In genomic region chr10:124739119-124739921, GRCh38 we compare ENCODE assay signal across 8 cellular contexts. TPM values are rescaled to one million over a fixed set of nuclear protein-coding genes. Genes with fewer than 3 reads are reported as not detected.
DNase-seq lines count a peak whose midpoint lies in the region; ATAC-seq, FAIRE-seq and TF ChIP-seq lines count a peak whose summit lies in the region.

No MANE protein-coding gene starts in this region.

- SMC1A ChIA-PET in GM12878 (lab: Charles Lee; ENCODE audit: uncharacterized antibody, unreplicated experiment): interaction anchor here (1.5 to 8.0 kb wide), 7 partner anchors 10 to 91 kb away, joined by 3 to 351 read pairs (median 56); no protein-coding TSS in a partner anchor

- TSS peak; percentile 30 for BruUV-seq in GM12878 (replicated peaks; lab: Mats Ljungman, UMichigan)

- peaks cover 0 to 1% of the 10 kb centered on the region in 2 experiments; a peak in 1 of 4 replicates for H3K36me3 ChIP-seq in GM12878 (ENCODE audit: control insufficient read depth in 2 of 2, insufficient read depth in 2 of 2, low read length in 1 of 2)
- H3K36me3 ChIP-seq in mesendoderm (ENCODE audit: control insufficient read depth, insufficient read depth, low read length): no peaks in the 10 kb centered on the region
- no peaks in the 10 kb centered on the region for H3K36me3 ChIP-seq in thyroid gland

- peak overlapping the region; percentile 87 for H3K27ac Mint-ChIP-seq in activated CD8-positive, alpha-beta memory T cell treated with anti-CD3 and anti-CD28 coated beads, Interleukin-2, amount 10 ng/mL, durations not matched to agents 7 days and 5 days

- no peak overlapping the region for H2AK5ac ChIP-seq in mesendoderm (ENCODE audit: low read length)

- peak overlapping the region; percentile 37 for H3K56ac ChIP-seq in mesendoderm (ENCODE audit: low read length)

- no peak overlapping the region for H3K27ac ChIP-seq in GM12878 (ENCODE audit: control insufficient read depth, insufficient read depth)
- H3K27ac ChIP-seq in mesendoderm (ENCODE audit: low read depth, low read length): no peak overlapping the region
- H3K27ac ChIP-seq in thyroid gland: peak overlapping the region; percentile 89 to 98 (median 93)

- H3K4me1 Mint-ChIP-seq in activated CD8-positive, alpha-beta memory T cell treated with anti-CD3 and anti-CD28 coated beads, Interleukin-2, amount 10 ng/mL, durations not matched to agents 7 days and 5 days: peaks cover 82% of the 10 kb centered on the region

- no peak overlapping the region for H4K8ac ChIP-seq in mesendoderm (ENCODE audit: low read depth, low read length)

- H3K9me3 ChIP-seq in GM12878 (replicated peaks; ENCODE audit: control insufficient read depth, insufficient read depth, low read length): no peaks in the 10 kb centered on the region
- H3K9me3 ChIP-seq in thyroid gland: no peaks in the 10 kb centered on the region

- DNase-seq in activated CD8-positive, alpha-beta memory T cell treated with anti-CD3 and anti-CD28 coated beads, Interleukin-2, amount 10 ng/mL, durations not matched to agents 7 days and 5 days: no peak
- no peak for DNase-seq in activated CD8-positive, alpha-beta memory T cell treated with anti-CD3 and anti-CD28 coated beads, Interleukin-2, amount 50 U/mL, for 4 hours
- DNase-seq in GM12878 (ENCODE audit: low read depth, low spot score) (no peak), mesendoderm (peak; percentile 49), thyroid gland (no peak), NCI-H526 treated with DMSO at 0.1 percent for 48 hours (lab: John Stamatoyannopoulos, UW) (no peak)

- no peaks in the 10 kb centered on the region for H3K9me3 Mint-ChIP-seq in activated CD8-positive, alpha-beta memory T cell treated with anti-CD3 and anti-CD28 coated beads, Interleukin-2, amount 10 ng/mL, durations not matched to agents 7 days and 5 days (ENCODE audit: low read depth)

- CTCF ChIA-PET in activated CD8-positive, alpha-beta memory T cell treated with anti-CD3 and anti-CD28 coated beads, Interleukin-2, amount 10 ng/mL, durations not matched to agents 7 days and 5 days (lab: Charles Lee): interaction anchor here (0.8 to 5.1 kb wide), 13 partner anchors 10 to 209 kb away, joined by 3 to 92 read pairs (median 25); no protein-coding TSS in a partner anchor
- CTCF ChIA-PET in GM12878 (lab: Yijun Ruan, JAX): interaction anchor here (2.1 to 4.9 kb wide), 11 partner anchors 10 to 200 kb away, joined by 9 to 319 read pairs (median 44); no protein-coding TSS in a partner anchor

- H3K79me2 ChIP-seq in GM12878 (ENCODE audit: control insufficient read depth, insufficient read depth, low read length) (peaks cover 54% of the 10 kb centered on the region), mesendoderm (ENCODE audit: control insufficient read depth, insufficient read depth, low read length) (peaks cover 24% of the 10 kb centered on the region)

- 39% methylated on average over 13 of the region's 13 CpGs for WGBS in GM12878 (ENCODE audit: insufficient coverage, insufficient replicate concordance, low lambda C conversion rate, missing lambda C conversion rate)
- no CpG with 5 or more reads among the region's 13 CpGs for WGBS in mesendoderm (ENCODE audit: extremely low coverage, insufficient coverage, low lambda C conversion rate)
- 69 to 71% methylated on average over 13 of the region's 13 CpGs for WGBS in thyroid gland, 2 donors

- H3K9ac ChIP-seq in GM12878 (ENCODE audit: control insufficient read depth, insufficient read depth, low read length) (0 out of 2 replicates have a peak overlapping the region, but pooled peaks have one; percentile 2), mesendoderm (ENCODE audit: low read length) (peak overlapping the region; percentile 27)

- no peaks in the 10 kb centered on the region; the same call in 1 of the 2 replicates for H4K20me1 ChIP-seq in GM12878 (ENCODE audit: control insufficient read depth, insufficient read depth)

- no peak overlapping the region for H2BK5ac ChIP-seq in mesendoderm (ENCODE audit: low read length)

- no peak overlapping the region for H2BK120ac ChIP-seq in mesendoderm (ENCODE audit: low read depth, low read length)

- RAD21 ChIA-PET in GM12878 (lab: Charles Lee; ENCODE audit: unreplicated experiment): interaction anchor here (1.3 to 8.2 kb wide), 12 partner anchors 9 to 125 kb away, joined by 3 to 360 read pairs (median 18); partner anchors contain the start of gene EEF1AKMT2

- no peak for TF ChIP-seq EP300 in GM12878 (IDR thresholded peaks at IDR 0.05; ENCODE audit: borderline replicate concordance in 1 of 2, control insufficient read depth in 1 of 2, low read depth in 2 of 2, low read length in 2 of 2)

- in situ Hi-C loops in GM12878 (cut with MboI): no loop called here

- H3K27me3 ChIP-seq in GM12878 (replicated peaks in 1 of 2; ENCODE audit: control insufficient read depth in 2 of 2, insufficient read depth in 2 of 2, low read length in 1 of 2) (no peaks in the 10 kb centered on the region), mesendoderm (ENCODE audit: insufficient read depth, low read length, poor library complexity) (no peaks in the 10 kb centered on the region), thyroid gland (no peaks in the 10 kb centered on the region)

- H4K5ac ChIP-seq in mesendoderm (ENCODE audit: low read length): no peak overlapping the region

- H3K4ac ChIP-seq in mesendoderm (ENCODE audit: low read depth, low read length): no peak overlapping the region

- H3K27me3 Mint-ChIP-seq in activated CD8-positive, alpha-beta memory T cell treated with anti-CD3 and anti-CD28 coated beads, Interleukin-2, amount 10 ng/mL, durations not matched to agents 7 days and 5 days: peaks cover 2% of the 10 kb centered on the region

- peaks cover 23% of the 10 kb centered on the region for H3K79me1 ChIP-seq in mesendoderm (ENCODE audit: low read length)

- no peak overlapping the region for H2BK15ac ChIP-seq in mesendoderm (replicated peaks; ENCODE audit: low read depth)

- no peak for TF ChIP-seq POLR2A in GM12878 (IDR thresholded peaks at IDR 0.05; ENCODE audit: low read depth, low read length)
- TF ChIP-seq POLR2A in thyroid gland (IDR thresholded peaks at IDR 0.05): no peak

- TF ChIP-seq RAD21 in GM12878 (IDR thresholded peaks at IDR 0.05; ENCODE audit: insufficient read depth, low read depth, low read length): no peak

- H3K4me2 ChIP-seq in GM12878 (ENCODE audit: control insufficient read depth, insufficient read depth) (peak overlapping the region; percentile 48), mesendoderm (ENCODE audit: low read length) (no peak overlapping the region)

- H3K36me3 Mint-ChIP-seq in activated CD8-positive, alpha-beta memory T cell treated with anti-CD3 and anti-CD28 coated beads, Interleukin-2, amount 10 ng/mL, durations not matched to agents 7 days and 5 days: peaks cover 2% of the 10 kb centered on the region

- no peak for TF ChIP-seq CTCF in GM12878 (IDR thresholded peaks at IDR 0.05 in 2 of 3, conservative IDR thresholded peaks at IDR 0.05 in 1 of 3; ENCODE audit: control insufficient read depth in 2 of 3, extremely low read depth in 1 of 3, insufficient read depth in 1 of 3, low read depth in 3 of 3, low read length in 3 of 3)
- TF ChIP-seq CTCF in thyroid gland (IDR thresholded peaks at IDR 0.05): no peak

- peak overlapping the region; percentile 83 for H3K23ac ChIP-seq in mesendoderm (ENCODE audit: low read length)

- intact Hi-C loops in GM12878 (cut with micrococcal nuclease; ENCODE audit: unreplicated experiment): no loop called here
- intact Hi-C loops in thyroid gland (cut with DNase I): loop anchor here (5.0 kb wide), 1 partner anchor 37 kb away; no protein-coding TSS in a partner anchor

- FAIRE-seq in GM12878 (lab: Jason Lieb, UNC): no peak

- no peak overlapping the region for H2AFZ ChIP-seq in GM12878 (ENCODE audit: control insufficient read depth, low read depth, low read length)

- H3K4me3 ChIP-seq in GM12878 (peak overlapping the region; percentile 84), mesendoderm (ENCODE audit: low read length) (no peak overlapping the region), thyroid gland (replicated peaks in 1 of 3) (no peak overlapping the region)

- H3K4me3 Mint-ChIP-seq in activated CD8-positive, alpha-beta memory T cell treated with anti-CD3 and anti-CD28 coated beads, Interleukin-2, amount 10 ng/mL, durations not matched to agents 7 days and 5 days: peak overlapping the region; percentile 80

- H3K4me1 ChIP-seq in GM12878 (ENCODE audit: control insufficient read depth, insufficient read depth, low read length): peaks cover 57% of the 10 kb centered on the region
- H3K4me1 ChIP-seq in mesendoderm (ENCODE audit: control insufficient read depth, low read depth, low read length): peaks cover 31% of the 10 kb centered on the region
- H3K4me1 ChIP-seq in thyroid gland: peaks cover 79 to 84% of the 10 kb centered on the region in 2 donors

- peak overlapping the region; percentile 21 for H3K18ac ChIP-seq in mesendoderm (ENCODE audit: low read length)

- no peak for ATAC-seq in activated CD8-positive, alpha-beta memory T cell treated with anti-CD3 and anti-CD28 coated beads, Interleukin-2, amount 10 ng/mL, durations not matched to agents 7 days and 5 days
- ATAC-seq in GM12878 (no peak), GM19455 (IDR thresholded peaks at IDR 0.05; ENCODE audit: unreplicated experiment) (no peak), GM21381 (IDR thresholded peaks at IDR 0.05; ENCODE audit: unreplicated experiment) (no peak)

- POLR2A ChIA-PET in GM12878 (lab: Charles Lee): interaction anchor here (1.0 to 4.9 kb wide), 5 partner anchors 9 to 49 kb away, joined by 3 to 134 read pairs (median 14); no protein-coding TSS in a partner anchor

RNA-seq across cellular contexts. Expression of gene FAM53B, which starts 4.9 kb away (rescaled TPM):
- total RNA-seq in activated CD8-positive, alpha-beta memory T cell treated with anti-CD3 and anti-CD28 coated beads, Interleukin-2, amount 10 ng/mL, durations not matched to agents 7 days and 5 days: 10 to 100 TPM; 33.5 to 45.5 TPM
- 50.5 and 56.5 TPM in 2 replicates for total RNA-seq in GM12878 (2013; cell fraction: nucleolus; rRNA removed)
- total RNA-seq in GM12878 (2014; rRNA removed) (20.6 and 26.3 TPM in 2 replicates), GM12878 (2014; rRNA removed; fragmentation: Illumina TruSeq; extraction: Trizol) (9.8 and 12.2 TPM in 2 replicates), GM12878 (2021) (25.2 and 26.1 TPM in 2 replicates), thyroid gland (10 to 100 TPM; 37.6 to 96.3 (median 80.4) TPM)
- polyA plus RNA-seq in GM12878 (2011; ENCODE audit: low read depth): 3.7 TPM
- polyA plus RNA-seq in GM12878 (2011; rRNA removed) (6.3 and 8.6 TPM in 2 replicates), GM12878 (2014; fragmentation: Illumina TruSeq; extraction: Trizol) (2.7 and 6.5 TPM in 2 replicates), GM12878 (2014; fragmentation: Nextera tagmentation; extraction: Ambion mirVana) (under 1 TPM; 0.05 to 0.16 TPM), GM12878 (2014; rRNA removed) (14.8 and 15.6 TPM in 2 replicates), GM12878 (2016; fragmentation: Nextera tagmentation; extraction: Ambion mirVana) (1 to 10 TPM; 4.9 to 7.7 TPM)
- 10.5 and 14.4 TPM in 2 replicates for polyA plus RNA-seq in GM12878 (2011; cell fraction: cytosol; rRNA removed)
- polyA plus RNA-seq in GM12878 (2011; cell fraction: nucleus; rRNA removed): 14.4 and 19.5 TPM in 2 replicates
- polyA plus RNA-seq in GM12878 (2012): 7.8 and 8.4 TPM in 2 replicates
- polyA minus RNA-seq in GM12878 (2011; rRNA and poly(A)+ RNA removed): 15.6 and 28.6 TPM in 2 replicates
- polyA minus RNA-seq in GM12878 (2011; cell fraction: cytosol; rRNA and poly(A)+ RNA removed): 13.3 and 14.2 TPM in 2 replicates
- 11.6 and 25.5 TPM in 2 replicates for polyA minus RNA-seq in GM12878 (2011; cell fraction: nucleus; rRNA and poly(A)+ RNA removed)
- polyA plus RNA-seq in mesendoderm (2013, experiment 1 of 2): 9.4 TPM
- polyA plus RNA-seq in mesendoderm (2013, experiment 2 of 2): 9.3 TPM

RNA-seq across cellular contexts. Expression of gene EEF1AKMT2, which starts 52.4 kb away (rescaled TPM):
- total RNA-seq in activated CD8-positive, alpha-beta memory T cell treated with anti-CD3 and anti-CD28 coated beads, Interleukin-2, amount 10 ng/mL, durations not matched to agents 7 days and 5 days: 10 to 100 TPM; 22.3 to 26.3 TPM
- 74.3 and 77.7 TPM in 2 replicates for total RNA-seq in GM12878 (2013; cell fraction: nucleolus; rRNA removed)
- total RNA-seq in GM12878 (2014; rRNA removed) (22.2 and 25.1 TPM in 2 replicates), GM12878 (2014; rRNA removed; fragmentation: Illumina TruSeq; extraction: Trizol) (23.8 and 26.2 TPM in 2 replicates), GM12878 (2021) (18.2 and 21.8 TPM in 2 replicates), thyroid gland (10 to 100 TPM; 23.8 to 33.6 (median 26.6) TPM)
- 11.8 TPM for polyA plus RNA-seq in GM12878 (2011; ENCODE audit: low read depth)
- polyA plus RNA-seq in GM12878 (2011; rRNA removed) (24.9 and 43.1 TPM in 2 replicates), GM12878 (2014; fragmentation: Illumina TruSeq; extraction: Trizol) (22.4 and 27.1 TPM in 2 replicates), GM12878 (2014; fragmentation: Nextera tagmentation; extraction: Ambion mirVana) (10 to 100 TPM in 1 of 2 experiments, 1 to 10 TPM in 1; 9.1 to 12.9 TPM), GM12878 (2014; rRNA removed) (18.1 and 22.1 TPM in 2 replicates), GM12878 (2016; fragmentation: Nextera tagmentation; extraction: Ambion mirVana) (10 to 100 TPM; 26.2 to 29.3 TPM)
- 9.6 and 11.9 TPM in 2 replicates for polyA plus RNA-seq in GM12878 (2011; cell fraction: cytosol; rRNA removed)
- 10.8 and 12.3 TPM in 2 replicates for polyA plus RNA-seq in GM12878 (2011; cell fraction: nucleus; rRNA removed)
- polyA plus RNA-seq in GM12878 (2012): 18.8 and 21.5 TPM in 2 replicates
- 7.2 and 12.3 TPM in 2 replicates for polyA minus RNA-seq in GM12878 (2011; rRNA and poly(A)+ RNA removed)
- polyA minus RNA-seq in GM12878 (2011; cell fraction: cytosol; rRNA and poly(A)+ RNA removed): 3.7 and 5.9 TPM in 2 replicates
- 14.4 and 19.8 TPM in 2 replicates for polyA minus RNA-seq in GM12878 (2011; cell fraction: nucleus; rRNA and poly(A)+ RNA removed)
- polyA plus RNA-seq in mesendoderm (2013, experiment 1 of 2): 16.3 TPM
- polyA plus RNA-seq in mesendoderm (2013, experiment 2 of 2): 15.8 TPM

Comparison
In these comparisons a context has a peak if more than half of its experiments do, and no peak if none do; other contexts are left out.
1. H3K27ac ChIP-seq: peak in thyroid gland (3 of 3); none in GM12878 (single experiment) and mesendoderm (single experiment).